Comparison of ENCODE assay signal across 32 cellular contexts in genomic region chr1:51302746-51303145, GRCh38. TPM values are rescaled to one million over a fixed set of nuclear protein-coding genes. Genes with fewer than 3 reads are reported as not detected.
"Had no signal": no experiment of that assay in that cellular context is flagged by ENCODE, and none has a peak within 500 bp of the region (broad histone marks: within the 10 kb centered on the region; RNA-seq: fewer than 3 reads in every experiment).

No MANE protein-coding gene starts in this region.

- H3K9me3 ChIP-seq: SJCRH30 had no signal

- H3K27me3 ChIP-seq: brain microvascular endothelial cell, cardiac muscle cell, SJCRH30 had no signal

- DNase-seq: activated CD4-positive, alpha-beta memory T cell treated with anti-CD3 and anti-CD28 coated beads, Interleukin-2, amount 10 ng/mL, durations not matched to agents 7 days and 5 days; activated CD4-positive, alpha-beta T cell treated with anti-CD3 and anti-CD28 coated beads for 1 hour; activated CD4-positive, alpha-beta T cell treated with anti-CD3 and anti-CD28 coated beads for 48 hours; activated CD4-positive, CD25-positive, alpha-beta regulatory T cell; activated CD8-positive, alpha-beta memory T cell treated with anti-CD3 and anti-CD28 coated beads for 24 hours; activated CD8-positive, alpha-beta memory T cell treated with anti-CD3 and anti-CD28 coated beads, Interleukin-2, amount 10 ng/mL, durations not matched to agents 7 days and 5 days; activated CD8-positive, alpha-beta memory T cell treated with anti-CD3 and anti-CD28 coated beads, Interleukin-2, amount 50 U/mL, for 48 hours; activated effector memory CD4-positive, alpha-beta T cell treated with Interleukin-2 at 50 U/mL for 16 hours; activated naive CD4-positive, alpha-beta T cell; activated naive CD4-positive, alpha-beta T cell treated with anti-CD3 and anti-CD28 coated beads, Interleukin-2, amount 50 U/mL, for 16 hours; activated naive CD8-positive, alpha-beta T cell treated with anti-CD3 and anti-CD28 coated beads for 36 hours; activated T-cell treated with anti-CD3 and anti-CD28 coated beads, Interleukin-2, amount 50 U/mL, for 48 hours; amniotic stem cell; aorta; brain microvascular endothelial cell; MM.1S; NCI-H1092 treated with DMSO at 0.1 percent for 48 hours; NCI-H1417; NCI-H187 treated with DMSO at 0.1 percent for 48 hours; NCI-H2081 treated with DMSO at 0.1 percent for 48 hours; NCI-H226; NCI-H446 treated with DMSO at 0.1 percent for 48 hours; NCI-H69; SHP77; SJCRH30; T1000; WERI-Rb-1 had no signal

- H3K4me3 ChIP-seq: cardiac muscle cell, SJCRH30, SK-N-MC had no signal

- H3K27ac ChIP-seq: brain microvascular endothelial cell, cardiac muscle cell, SJCRH30, SK-N-MC, WERI-Rb-1 had no signal

- H3K36me3 ChIP-seq: brain microvascular endothelial cell, cardiac muscle cell, SJCRH30 had no signal

- ATAC-seq: activated CD8-positive, alpha-beta memory T cell treated with anti-CD3 and anti-CD28 coated beads, Interleukin-2, amount 10 ng/mL, durations not matched to agents 7 days and 5 days had no signal

RNA-seq across cellular contexts. Expression of gene TTC39A, which starts 27.6 kb away (rescaled TPM):
- total RNA-seq: activated CD4-positive, alpha-beta memory T cell treated with anti-CD3 and anti-CD28 coated beads, Interleukin-2, amount 10 ng/mL, durations not matched to agents 7 days and 5 days; activated naive CD8-positive, alpha-beta T cell treated with anti-CD3 and anti-CD28 coated beads for 36 hours; LHCN-M2; T-helper 1 cell treated with Interleukin-12 subunit alpha and Interleukin-12 subunit beta and Interleukin-4 antibody, amounts not matched to agents 30 ng/mL and 1 ng/mL, for 36 hours; T-helper 2 cell treated with Interferon-gamma antibody and Interleukin-4, amounts not matched to agents 100 ng/mL and 5 ng/mL, for 36 hours had no signal
